In the genomic region with DNA sequence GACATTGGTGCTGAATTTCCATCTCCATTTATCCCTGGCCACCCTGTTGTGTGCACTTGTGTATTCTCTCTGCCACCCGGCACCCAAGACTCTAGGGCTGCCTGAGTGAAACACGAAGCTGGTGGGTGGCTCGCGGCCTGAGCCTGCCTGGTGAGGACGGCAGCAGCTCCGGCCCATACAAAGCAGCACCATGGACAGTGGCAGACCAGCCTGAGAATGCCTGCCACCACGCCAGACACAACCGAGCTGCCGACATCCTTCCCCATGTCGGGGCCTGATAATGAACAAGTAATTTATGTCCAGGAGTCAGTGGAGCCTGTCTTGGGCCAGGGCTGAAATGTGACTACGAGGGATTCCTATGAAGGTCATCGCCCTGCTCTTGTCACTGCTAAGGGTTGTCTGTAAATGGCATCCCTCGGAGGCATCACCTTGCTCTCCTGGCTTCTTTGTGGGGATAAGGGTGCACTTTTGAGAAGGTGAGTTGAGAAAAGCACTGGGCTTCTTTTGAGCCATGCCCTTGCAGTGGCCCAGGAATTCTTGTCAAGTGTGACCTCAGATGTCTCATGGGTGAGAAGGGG, we compare ENCODE assay signal across 1 cellular context.
A peak's percentile ranks its signal among the peaks of the same experiment; 100 is the strongest.
TF ChIP-seq lines count a peak whose summit lies in the region.

No MANE protein-coding gene starts in this region.

TF ChIP-seq in HepG2, 621 proteins besides CTCF, POLR2A, EP300 and RAD21 (continued from another document and continues in another):
- TF ChIP-seq GATAD1 (CRISPR knock-in tag; IDR thresholded peaks at IDR 0.05) = 0 out of 2 replicates have a peak, but pooled peaks have one; percentile 36
- TF ChIP-seq, protein P1, sequence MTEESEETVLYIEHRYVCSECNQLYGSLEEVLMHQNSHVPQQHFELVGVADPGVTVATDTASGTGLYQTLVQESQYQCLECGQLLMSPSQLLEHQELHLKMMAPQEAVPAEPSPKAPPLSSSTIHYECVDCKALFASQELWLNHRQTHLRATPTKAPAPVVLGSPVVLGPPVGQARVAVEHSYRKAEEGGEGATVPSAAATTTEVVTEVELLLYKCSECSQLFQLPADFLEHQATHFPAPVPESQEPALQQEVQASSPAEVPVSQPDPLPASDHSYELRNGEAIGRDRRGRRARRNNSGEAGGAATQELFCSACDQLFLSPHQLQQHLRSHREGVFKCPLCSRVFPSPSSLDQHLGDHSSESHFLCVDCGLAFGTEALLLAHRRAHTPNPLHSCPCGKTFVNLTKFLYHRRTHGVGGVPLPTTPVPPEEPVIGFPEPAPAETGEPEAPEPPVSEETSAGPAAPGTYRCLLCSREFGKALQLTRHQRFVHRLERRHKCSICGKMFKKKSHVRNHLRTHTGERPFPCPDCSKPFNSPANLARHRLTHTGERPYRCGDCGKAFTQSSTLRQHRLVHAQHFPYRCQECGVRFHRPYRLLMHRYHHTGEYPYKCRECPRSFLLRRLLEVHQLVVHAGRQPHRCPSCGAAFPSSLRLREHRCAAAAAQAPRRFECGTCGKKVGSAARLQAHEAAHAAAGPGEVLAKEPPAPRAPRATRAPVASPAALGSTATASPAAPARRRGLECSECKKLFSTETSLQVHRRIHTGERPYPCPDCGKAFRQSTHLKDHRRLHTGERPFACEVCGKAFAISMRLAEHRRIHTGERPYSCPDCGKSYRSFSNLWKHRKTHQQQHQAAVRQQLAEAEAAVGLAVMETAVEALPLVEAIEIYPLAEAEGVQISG (CRISPR knock-in tag; IDR thresholded peaks at IDR 0.05) = peak; percentile 65; the same call in 1 of the 2 replicates
- TF ChIP-seq, protein P2, sequence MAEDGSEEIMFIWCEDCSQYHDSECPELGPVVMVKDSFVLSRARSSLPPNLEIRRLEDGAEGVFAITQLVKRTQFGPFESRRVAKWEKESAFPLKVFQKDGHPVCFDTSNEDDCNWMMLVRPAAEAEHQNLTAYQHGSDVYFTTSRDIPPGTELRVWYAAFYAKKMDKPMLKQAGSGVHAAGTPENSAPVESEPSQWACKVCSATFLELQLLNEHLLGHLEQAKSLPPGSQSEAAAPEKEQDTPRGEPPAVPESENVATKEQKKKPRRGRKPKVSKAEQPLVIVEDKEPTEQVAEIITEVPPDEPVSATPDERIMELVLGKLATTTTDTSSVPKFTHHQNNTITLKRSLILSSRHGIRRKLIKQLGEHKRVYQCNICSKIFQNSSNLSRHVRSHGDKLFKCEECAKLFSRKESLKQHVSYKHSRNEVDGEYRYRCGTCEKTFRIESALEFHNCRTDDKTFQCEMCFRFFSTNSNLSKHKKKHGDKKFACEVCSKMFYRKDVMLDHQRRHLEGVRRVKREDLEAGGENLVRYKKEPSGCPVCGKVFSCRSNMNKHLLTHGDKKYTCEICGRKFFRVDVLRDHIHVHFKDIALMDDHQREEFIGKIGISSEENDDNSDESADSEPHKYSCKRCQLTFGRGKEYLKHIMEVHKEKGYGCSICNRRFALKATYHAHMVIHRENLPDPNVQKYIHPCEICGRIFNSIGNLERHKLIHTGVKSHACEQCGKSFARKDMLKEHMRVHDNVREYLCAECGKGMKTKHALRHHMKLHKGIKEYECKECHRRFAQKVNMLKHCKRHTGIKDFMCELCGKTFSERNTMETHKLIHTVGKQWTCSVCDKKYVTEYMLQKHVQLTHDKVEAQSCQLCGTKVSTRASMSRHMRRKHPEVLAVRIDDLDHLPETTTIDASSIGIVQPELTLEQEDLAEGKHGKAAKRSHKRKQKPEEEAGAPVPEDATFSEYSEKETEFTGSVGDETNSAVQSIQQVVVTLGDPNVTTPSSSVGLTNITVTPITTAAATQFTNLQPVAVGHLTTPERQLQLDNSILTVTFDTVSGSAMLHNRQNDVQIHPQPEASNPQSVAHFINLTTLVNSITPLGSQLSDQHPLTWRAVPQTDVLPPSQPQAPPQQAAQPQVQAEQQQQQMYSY (CRISPR knock-in tag; IDR thresholded peaks at IDR 0.05) = no peak
- TF ChIP-seq, protein P3, sequence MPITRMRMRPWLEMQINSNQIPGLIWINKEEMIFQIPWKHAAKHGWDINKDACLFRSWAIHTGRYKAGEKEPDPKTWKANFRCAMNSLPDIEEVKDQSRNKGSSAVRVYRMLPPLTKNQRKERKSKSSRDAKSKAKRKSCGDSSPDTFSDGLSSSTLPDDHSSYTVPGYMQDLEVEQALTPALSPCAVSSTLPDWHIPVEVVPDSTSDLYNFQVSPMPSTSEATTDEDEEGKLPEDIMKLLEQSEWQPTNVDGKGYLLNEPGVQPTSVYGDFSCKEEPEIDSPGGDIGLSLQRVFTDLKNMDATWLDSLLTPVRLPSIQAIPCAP (CRISPR knock-in tag; IDR thresholded peaks at IDR 0.05; ENCODE audit: low read depth) = no peak
- TF ChIP-seq PCBP2 (optimal IDR thresholded peaks at IDR 0.05; ENCODE audit: low read depth, low read length, poor library complexity, severe bottlenecking) = no peak
- TF ChIP-seq IRX3 (CRISPR knock-in tag; IDR thresholded peaks at IDR 0.05; ENCODE audit: borderline replicate concordance, low read depth) = peak; percentile 76; the same call in 1 of the 2 replicates
- TF ChIP-seq ZBTB20 (CRISPR knock-in tag; IDR thresholded peaks at IDR 0.05; ENCODE audit: borderline replicate concordance, low read depth) = no peak
- no peak for TF ChIP-seq ZMYM2 (CRISPR knock-in tag; IDR thresholded peaks at IDR 0.05)
- TF ChIP-seq AGO1 (IDR thresholded peaks at IDR 0.05; ENCODE audit: low read depth, low read length, poor library complexity, severe bottlenecking) = no peak
- TF ChIP-seq, protein P4, sequence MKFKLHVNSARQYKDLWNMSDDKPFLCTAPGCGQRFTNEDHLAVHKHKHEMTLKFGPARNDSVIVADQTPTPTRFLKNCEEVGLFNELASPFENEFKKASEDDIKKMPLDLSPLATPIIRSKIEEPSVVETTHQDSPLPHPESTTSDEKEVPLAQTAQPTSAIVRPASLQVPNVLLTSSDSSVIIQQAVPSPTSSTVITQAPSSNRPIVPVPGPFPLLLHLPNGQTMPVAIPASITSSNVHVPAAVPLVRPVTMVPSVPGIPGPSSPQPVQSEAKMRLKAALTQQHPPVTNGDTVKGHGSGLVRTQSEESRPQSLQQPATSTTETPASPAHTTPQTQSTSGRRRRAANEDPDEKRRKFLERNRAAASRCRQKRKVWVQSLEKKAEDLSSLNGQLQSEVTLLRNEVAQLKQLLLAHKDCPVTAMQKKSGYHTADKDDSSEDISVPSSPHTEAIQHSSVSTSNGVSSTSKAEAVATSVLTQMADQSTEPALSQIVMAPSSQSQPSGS (CRISPR knock-in tag; IDR thresholded peaks at IDR 0.05) = peak; percentile 62; the same call in 1 of the 2 replicates
- TF ChIP-seq ZNF530 (CRISPR knock-in tag; IDR thresholded peaks at IDR 0.05; ENCODE audit: low read depth) = no peak
- no peak for TF ChIP-seq MEIS1 (CRISPR knock-in tag; IDR thresholded peaks at IDR 0.05; ENCODE audit: borderline replicate concordance)
- TF ChIP-seq, protein P5, sequence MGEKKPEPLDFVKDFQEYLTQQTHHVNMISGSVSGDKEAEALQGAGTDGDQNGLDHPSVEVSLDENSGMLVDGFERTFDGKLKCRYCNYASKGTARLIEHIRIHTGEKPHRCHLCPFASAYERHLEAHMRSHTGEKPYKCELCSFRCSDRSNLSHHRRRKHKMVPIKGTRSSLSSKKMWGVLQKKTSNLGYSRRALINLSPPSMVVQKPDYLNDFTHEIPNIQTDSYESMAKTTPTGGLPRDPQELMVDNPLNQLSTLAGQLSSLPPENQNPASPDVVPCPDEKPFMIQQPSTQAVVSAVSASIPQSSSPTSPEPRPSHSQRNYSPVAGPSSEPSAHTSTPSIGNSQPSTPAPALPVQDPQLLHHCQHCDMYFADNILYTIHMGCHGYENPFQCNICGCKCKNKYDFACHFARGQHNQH (CRISPR knock-in tag; IDR thresholded peaks at IDR 0.05) = no peak; the same call in 1 of the 2 replicates
- TF ChIP-seq MATR3 (CRISPR knock-in tag; IDR thresholded peaks at IDR 0.05) = no peak
- 0 out of 2 replicates have a peak, but pooled peaks have one; percentile 27 for TF ChIP-seq THAP11 (CRISPR knock-in tag; IDR thresholded peaks at IDR 0.05)
- TF ChIP-seq KMT2B (CRISPR knock-in tag; IDR thresholded peaks at IDR 0.05) = no peak
- no peak for TF ChIP-seq ZNF350 (CRISPR knock-in tag; IDR thresholded peaks at IDR 0.05; ENCODE audit: borderline replicate concordance, low read depth)
- TF ChIP-seq, protein P6, sequence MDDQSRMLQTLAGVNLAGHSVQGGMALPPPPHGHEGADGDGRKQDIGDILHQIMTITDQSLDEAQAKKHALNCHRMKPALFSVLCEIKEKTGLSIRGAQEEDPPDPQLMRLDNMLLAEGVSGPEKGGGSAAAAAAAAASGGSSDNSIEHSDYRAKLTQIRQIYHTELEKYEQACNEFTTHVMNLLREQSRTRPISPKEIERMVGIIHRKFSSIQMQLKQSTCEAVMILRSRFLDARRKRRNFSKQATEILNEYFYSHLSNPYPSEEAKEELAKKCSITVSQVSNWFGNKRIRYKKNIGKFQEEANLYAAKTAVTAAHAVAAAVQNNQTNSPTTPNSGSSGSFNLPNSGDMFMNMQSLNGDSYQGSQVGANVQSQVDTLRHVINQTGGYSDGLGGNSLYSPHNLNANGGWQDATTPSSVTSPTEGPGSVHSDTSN (CRISPR knock-in tag; IDR thresholded peaks at IDR 0.05; ENCODE audit: borderline replicate concordance) = peak; percentile 67; the same call in 1 of the 2 replicates
- TF ChIP-seq, protein P7, sequence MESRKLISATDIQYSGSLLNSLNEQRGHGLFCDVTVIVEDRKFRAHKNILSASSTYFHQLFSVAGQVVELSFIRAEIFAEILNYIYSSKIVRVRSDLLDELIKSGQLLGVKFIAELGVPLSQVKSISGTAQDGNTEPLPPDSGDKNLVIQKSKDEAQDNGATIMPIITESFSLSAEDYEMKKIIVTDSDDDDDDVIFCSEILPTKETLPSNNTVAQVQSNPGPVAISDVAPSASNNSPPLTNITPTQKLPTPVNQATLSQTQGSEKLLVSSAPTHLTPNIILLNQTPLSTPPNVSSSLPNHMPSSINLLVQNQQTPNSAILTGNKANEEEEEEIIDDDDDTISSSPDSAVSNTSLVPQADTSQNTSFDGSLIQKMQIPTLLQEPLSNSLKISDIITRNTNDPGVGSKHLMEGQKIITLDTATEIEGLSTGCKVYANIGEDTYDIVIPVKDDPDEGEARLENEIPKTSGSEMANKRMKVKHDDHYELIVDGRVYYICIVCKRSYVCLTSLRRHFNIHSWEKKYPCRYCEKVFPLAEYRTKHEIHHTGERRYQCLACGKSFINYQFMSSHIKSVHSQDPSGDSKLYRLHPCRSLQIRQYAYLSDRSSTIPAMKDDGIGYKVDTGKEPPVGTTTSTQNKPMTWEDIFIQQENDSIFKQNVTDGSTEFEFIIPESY (CRISPR knock-in tag; IDR thresholded peaks at IDR 0.05) = no peak
- no peak for TF ChIP-seq HNRNPUL1 (IDR thresholded peaks at IDR 0.05; ENCODE audit: low read depth, low read length)
- TF ChIP-seq CEBPB (IDR thresholded peaks at IDR 0.05; ENCODE audit: borderline replicate concordance, low read depth, low read length) = no peak
- TF ChIP-seq, protein P8, sequence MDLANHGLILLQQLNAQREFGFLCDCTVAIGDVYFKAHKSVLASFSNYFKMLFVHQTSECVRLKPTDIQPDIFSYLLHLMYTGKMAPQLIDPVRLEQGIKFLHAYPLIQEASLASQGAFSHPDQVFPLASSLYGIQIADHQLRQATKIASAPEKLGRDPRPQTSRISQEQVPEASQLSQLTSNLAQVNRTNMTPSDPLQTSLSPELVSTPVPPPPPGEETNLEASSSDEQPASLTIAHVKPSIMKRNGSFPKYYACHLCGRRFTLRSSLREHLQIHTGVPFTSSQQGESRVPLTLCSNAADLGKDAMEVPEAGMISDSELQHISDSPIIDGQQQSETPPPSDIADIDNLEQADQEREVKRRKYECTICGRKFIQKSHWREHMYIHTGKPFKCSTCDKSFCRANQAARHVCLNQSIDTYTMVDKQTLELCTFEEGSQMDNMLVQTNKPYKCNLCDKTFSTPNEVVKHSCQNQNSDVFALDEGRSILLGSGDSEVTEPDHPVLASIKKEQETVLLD (CRISPR knock-in tag; IDR thresholded peaks at IDR 0.05; ENCODE audit: low read depth) = no peak
- no peak for TF ChIP-seq ZNF24 (IDR thresholded peaks at IDR 0.05)
- TF ChIP-seq ZKSCAN1 (IDR thresholded peaks at IDR 0.05; ENCODE audit: low read length) = no peak
- TF ChIP-seq, protein P9, sequence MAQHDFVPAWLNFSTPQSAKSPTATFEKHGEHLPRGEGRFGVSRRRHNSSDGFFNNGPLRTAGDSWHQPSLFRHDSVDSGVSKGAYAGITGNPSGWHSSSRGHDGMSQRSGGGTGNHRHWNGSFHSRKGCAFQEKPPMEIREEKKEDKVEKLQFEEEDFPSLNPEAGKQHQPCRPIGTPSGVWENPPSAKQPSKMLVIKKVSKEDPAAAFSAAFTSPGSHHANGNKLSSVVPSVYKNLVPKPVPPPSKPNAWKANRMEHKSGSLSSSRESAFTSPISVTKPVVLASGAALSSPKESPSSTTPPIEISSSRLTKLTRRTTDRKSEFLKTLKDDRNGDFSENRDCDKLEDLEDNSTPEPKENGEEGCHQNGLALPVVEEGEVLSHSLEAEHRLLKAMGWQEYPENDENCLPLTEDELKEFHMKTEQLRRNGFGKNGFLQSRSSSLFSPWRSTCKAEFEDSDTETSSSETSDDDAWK (CRISPR knock-in tag; IDR thresholded peaks at IDR 0.05) = no peak
- TF ChIP-seq, protein P10, sequence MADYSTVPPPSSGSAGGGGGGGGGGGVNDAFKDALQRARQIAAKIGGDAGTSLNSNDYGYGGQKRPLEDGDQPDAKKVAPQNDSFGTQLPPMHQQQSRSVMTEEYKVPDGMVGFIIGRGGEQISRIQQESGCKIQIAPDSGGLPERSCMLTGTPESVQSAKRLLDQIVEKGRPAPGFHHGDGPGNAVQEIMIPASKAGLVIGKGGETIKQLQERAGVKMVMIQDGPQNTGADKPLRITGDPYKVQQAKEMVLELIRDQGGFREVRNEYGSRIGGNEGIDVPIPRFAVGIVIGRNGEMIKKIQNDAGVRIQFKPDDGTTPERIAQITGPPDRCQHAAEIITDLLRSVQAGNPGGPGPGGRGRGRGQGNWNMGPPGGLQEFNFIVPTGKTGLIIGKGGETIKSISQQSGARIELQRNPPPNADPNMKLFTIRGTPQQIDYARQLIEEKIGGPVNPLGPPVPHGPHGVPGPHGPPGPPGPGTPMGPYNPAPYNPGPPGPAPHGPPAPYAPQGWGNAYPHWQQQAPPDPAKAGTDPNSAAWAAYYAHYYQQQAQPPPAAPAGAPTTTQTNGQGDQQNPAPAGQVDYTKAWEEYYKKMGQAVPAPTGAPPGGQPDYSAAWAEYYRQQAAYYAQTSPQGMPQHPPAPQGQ (CRISPR knock-in tag; IDR thresholded peaks at IDR 0.05; ENCODE audit: borderline replicate concordance) = no peak
- TF ChIP-seq CBX2 (IDR thresholded peaks at IDR 0.05; ENCODE audit: low read depth, low read length) = no peak
- TF ChIP-seq CBX2 (CRISPR knock-in tag; IDR thresholded peaks at IDR 0.05; ENCODE audit: low read depth) = no peak
- TF ChIP-seq, protein P11, sequence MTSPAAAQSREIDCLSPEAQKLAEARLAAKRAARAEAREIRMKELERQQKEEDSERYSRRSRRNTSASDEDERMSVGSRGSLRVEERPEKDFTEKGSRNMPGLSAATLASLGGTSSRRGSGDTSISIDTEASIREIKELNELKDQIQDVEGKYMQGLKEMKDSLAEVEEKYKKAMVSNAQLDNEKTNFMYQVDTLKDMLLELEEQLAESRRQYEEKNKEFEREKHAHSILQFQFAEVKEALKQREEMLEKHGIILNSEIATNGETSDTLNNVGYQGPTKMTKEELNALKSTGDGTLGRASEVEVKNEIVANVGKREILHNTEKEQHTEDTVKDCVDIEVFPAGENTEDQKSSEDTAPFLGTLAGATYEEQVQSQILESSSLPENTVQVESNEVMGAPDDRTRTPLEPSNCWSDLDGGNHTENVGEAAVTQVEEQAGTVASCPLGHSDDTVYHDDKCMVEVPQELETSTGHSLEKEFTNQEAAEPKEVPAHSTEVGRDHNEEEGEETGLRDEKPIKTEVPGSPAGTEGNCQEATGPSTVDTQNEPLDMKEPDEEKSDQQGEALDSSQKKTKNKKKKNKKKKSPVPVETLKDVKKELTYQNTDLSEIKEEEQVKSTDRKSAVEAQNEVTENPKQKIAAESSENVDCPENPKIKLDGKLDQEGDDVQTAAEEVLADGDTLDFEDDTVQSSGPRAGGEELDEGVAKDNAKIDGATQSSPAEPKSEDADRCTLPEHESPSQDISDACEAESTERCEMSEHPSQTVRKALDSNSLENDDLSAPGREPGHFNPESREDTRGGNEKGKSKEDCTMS (CRISPR knock-in tag; conservative IDR thresholded peaks at IDR 0.05) = 0 out of 2 replicates have a peak, but pooled peaks have one; percentile 77
- peak; percentile 50; the same call in 1 of the 2 replicates for TF ChIP-seq SPEN (CRISPR knock-in tag; IDR thresholded peaks at IDR 0.05; ENCODE audit: low read depth)
- TF ChIP-seq ZZZ3 (CRISPR knock-in tag; IDR thresholded peaks at IDR 0.05; ENCODE audit: borderline replicate concordance) = no peak
